Comparison of ENCODE assay signal across 1 cellular context in the genomic region with DNA sequence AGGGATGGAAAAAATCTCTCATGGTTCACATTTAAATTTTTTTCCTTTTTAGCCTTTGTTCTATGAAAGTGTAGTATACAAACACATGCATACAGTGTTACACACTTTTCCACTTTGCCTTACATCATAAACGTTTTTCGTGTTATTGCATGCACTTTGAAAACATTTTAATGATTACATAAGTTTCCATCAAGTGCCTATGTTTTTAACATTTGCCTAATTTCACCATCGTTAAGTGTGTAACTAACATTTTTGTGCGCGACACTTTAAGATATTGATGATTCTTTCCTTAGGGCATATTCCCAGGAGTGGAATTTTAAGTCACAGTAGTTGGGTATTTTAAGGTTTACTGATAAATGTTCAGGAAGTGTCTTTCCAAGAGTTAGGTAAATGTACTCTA.
TF ChIP-seq lines count a peak whose summit lies in the region.

No MANE protein-coding gene starts in this region.

TF ChIP-seq in GM23338, 12 proteins besides CTCF, POLR2A, EP300 and RAD21:
- TF ChIP-seq ETS1 (IDR thresholded peaks at IDR 0.05) (no peak), NANOG (IDR thresholded peaks at IDR 0.05; ENCODE audit: borderline replicate concordance) (no peak), ZNF331 (CRISPR knock-in tag; IDR thresholded peaks at IDR 0.05; ENCODE audit: low read depth) (no peak), ZNF114 (CRISPR knock-in tag; IDR thresholded peaks at IDR 0.05) (no peak), POLR2AphosphoS5 (IDR thresholded peaks at IDR 0.05; ENCODE audit: low read depth) (no peak), CREB1 (CRISPR knock-in tag; IDR thresholded peaks at IDR 0.05; ENCODE audit: low read depth) (no peak), EZH2 (IDR thresholded peaks at IDR 0.05; ENCODE audit: low read depth, unreplicated experiment) (no peak), JUNB (IDR thresholded peaks at IDR 0.05; ENCODE audit: unreplicated experiment) (no peak), EZH2phosphoT487 (IDR thresholded peaks at IDR 0.05; ENCODE audit: unreplicated experiment) (no peak), STAT1 (IDR thresholded peaks at IDR 0.05; ENCODE audit: unreplicated experiment) (no peak)
- TF ChIP-seq, protein P1, sequence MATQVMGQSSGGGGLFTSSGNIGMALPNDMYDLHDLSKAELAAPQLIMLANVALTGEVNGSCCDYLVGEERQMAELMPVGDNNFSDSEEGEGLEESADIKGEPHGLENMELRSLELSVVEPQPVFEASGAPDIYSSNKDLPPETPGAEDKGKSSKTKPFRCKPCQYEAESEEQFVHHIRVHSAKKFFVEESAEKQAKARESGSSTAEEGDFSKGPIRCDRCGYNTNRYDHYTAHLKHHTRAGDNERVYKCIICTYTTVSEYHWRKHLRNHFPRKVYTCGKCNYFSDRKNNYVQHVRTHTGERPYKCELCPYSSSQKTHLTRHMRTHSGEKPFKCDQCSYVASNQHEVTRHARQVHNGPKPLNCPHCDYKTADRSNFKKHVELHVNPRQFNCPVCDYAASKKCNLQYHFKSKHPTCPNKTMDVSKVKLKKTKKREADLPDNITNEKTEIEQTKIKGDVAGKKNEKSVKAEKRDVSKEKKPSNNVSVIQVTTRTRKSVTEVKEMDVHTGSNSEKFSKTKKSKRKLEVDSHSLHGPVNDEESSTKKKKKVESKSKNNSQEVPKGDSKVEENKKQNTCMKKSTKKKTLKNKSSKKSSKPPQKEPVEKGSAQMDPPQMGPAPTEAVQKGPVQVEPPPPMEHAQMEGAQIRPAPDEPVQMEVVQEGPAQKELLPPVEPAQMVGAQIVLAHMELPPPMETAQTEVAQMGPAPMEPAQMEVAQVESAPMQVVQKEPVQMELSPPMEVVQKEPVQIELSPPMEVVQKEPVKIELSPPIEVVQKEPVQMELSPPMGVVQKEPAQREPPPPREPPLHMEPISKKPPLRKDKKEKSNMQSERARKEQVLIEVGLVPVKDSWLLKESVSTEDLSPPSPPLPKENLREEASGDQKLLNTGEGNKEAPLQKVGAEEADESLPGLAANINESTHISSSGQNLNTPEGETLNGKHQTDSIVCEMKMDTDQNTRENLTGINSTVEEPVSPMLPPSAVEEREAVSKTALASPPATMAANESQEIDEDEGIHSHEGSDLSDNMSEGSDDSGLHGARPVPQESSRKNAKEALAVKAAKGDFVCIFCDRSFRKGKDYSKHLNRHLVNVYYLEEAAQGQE (IDR thresholded peaks at IDR 0.05; ENCODE audit: unreplicated experiment) = no peak
- TF ChIP-seq, protein P2, sequence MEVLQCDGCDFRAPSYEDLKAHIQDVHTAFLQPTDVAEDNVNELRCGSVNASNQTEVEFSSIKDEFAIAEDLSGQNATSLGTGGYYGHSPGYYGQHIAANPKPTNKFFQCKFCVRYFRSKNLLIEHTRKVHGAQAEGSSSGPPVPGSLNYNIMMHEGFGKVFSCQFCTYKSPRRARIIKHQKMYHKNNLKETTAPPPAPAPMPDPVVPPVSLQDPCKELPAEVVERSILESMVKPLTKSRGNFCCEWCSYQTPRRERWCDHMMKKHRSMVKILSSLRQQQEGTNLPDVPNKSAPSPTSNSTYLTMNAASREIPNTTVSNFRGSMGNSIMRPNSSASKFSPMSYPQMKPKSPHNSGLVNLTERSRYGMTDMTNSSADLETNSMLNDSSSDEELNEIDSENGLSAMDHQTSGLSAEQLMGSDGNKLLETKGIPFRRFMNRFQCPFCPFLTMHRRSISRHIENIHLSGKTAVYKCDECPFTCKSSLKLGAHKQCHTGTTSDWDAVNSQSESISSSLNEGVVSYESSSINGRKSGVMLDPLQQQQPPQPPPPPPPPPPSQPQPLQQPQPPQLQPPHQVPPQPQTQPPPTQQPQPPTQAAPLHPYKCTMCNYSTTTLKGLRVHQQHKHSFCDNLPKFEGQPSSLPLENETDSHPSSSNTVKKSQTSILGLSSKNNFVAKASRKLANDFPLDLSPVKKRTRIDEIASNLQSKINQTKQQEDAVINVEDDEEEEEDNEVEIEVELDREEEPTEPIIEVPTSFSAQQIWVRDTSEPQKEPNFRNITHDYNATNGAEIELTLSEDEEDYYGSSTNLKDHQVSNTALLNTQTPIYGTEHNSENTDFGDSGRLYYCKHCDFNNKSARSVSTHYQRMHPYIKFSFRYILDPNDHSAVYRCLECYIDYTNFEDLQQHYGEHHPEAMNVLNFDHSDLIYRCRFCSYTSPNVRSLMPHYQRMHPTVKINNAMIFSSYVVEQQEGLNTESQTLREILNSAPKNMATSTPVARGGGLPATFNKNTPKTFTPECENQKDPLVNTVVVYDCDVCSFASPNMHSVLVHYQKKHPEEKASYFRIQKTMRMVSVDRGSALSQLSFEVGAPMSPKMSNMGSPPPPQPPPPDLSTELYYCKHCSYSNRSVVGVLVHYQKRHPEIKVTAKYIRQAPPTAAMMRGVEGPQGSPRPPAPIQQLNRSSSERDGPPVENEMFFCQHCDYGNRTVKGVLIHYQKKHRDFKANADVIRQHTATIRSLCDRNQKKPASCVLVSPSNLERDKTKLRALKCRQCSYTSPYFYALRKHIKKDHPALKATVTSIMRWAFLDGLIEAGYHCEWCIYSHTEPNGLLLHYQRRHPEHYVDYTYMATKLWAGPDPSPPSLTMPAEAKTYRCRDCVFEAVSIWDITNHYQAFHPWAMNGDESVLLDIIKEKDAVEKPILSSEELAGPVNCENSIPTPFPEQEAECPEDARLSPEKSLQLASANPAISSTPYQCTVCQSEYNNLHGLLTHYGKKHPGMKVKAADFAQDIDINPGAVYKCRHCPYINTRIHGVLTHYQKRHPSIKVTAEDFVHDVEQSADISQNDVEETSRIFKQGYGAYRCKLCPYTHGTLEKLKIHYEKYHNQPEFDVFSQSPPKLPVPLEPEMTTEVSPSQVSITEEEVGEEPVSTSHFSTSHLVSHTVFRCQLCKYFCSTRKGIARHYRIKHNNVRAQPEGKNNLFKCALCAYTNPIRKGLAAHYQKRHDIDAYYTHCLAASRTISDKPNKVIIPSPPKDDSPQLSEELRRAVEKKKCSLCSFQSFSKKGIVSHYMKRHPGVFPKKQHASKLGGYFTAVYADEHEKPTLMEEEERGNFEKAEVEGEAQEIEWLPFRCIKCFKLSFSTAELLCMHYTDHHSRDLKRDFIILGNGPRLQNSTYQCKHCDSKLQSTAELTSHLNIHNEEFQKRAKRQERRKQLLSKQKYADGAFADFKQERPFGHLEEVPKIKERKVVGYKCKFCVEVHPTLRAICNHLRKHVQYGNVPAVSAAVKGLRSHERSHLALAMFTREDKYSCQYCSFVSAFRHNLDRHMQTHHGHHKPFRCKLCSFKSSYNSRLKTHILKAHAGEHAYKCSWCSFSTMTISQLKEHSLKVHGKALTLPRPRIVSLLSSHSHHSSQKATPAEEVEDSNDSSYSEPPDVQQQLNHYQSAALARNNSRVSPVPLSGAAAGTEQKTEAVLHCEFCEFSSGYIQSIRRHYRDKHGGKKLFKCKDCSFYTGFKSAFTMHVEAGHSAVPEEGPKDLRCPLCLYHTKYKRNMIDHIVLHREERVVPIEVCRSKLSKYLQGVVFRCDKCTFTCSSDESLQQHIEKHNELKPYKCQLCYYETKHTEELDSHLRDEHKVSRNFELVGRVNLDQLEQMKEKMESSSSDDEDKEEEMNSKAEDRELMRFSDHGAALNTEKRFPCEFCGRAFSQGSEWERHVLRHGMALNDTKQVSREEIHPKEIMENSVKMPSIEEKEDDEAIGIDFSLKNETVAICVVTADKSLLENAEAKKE (CRISPR knock-in tag; IDR thresholded peaks at IDR 0.05) = no peak
